ENCODE assay signal across 26 cellular contexts in genomic region chr2:46018773-46019593, GRCh38.
A peak's percentile ranks its signal among the peaks of the same experiment; 100 is the strongest.
DNase-seq lines count a peak whose midpoint lies in the region; ATAC-seq and TF ChIP-seq lines count a peak whose summit lies in the region.
"Had no signal": no experiment of that assay in that cellular context is flagged by ENCODE, and none has a peak within 500 bp of the region (broad histone marks: within the 10 kb centered on the region; RNA-seq: fewer than 3 reads in every experiment).

No MANE protein-coding gene starts in this region.

- peak; percentile 25; the same call in 1 of the 2 replicates for TF ChIP-seq CTCF in WERI-Rb-1 (IDR thresholded peaks at IDR 0.05; ENCODE audit: low read depth, low read length)
- peak; percentile 52 for TF ChIP-seq CTCF in endodermal cell (conservative IDR thresholded peaks at IDR 0.05)

- H3K27me3 ChIP-seq in WERI-Rb-1 (ENCODE audit: insufficient read depth, low read depth, severe bottlenecking) (no peaks in the 10 kb centered on the region), endodermal cell (ENCODE audit: control insufficient read depth, insufficient read depth, low read length, poor library complexity, severe bottlenecking) (no peaks in the 10 kb centered on the region)
- no peaks in the 10 kb centered on the region for H3K27me3 ChIP-seq in naive thymus-derived CD4-positive, alpha-beta T cell (ENCODE audit: control insufficient read depth in 2 of 2, insufficient read depth in 2 of 2, low read length in 2 of 2)
- H3K27me3 ChIP-seq: esophagus squamous epithelium, hepatocyte, left lung, vagina had no signal

- intact Hi-C loops in naive thymus-derived CD4-positive, alpha-beta T cell (cut with micrococcal nuclease) = no loop called here

- peaks cover 10% of the 10 kb centered on the region for H3K4me1 ChIP-seq in endodermal cell (ENCODE audit: control insufficient read depth, insufficient read depth, low read length)
- no peaks in the 10 kb centered on the region for H3K4me1 ChIP-seq in naive thymus-derived CD4-positive, alpha-beta T cell (ENCODE audit: control insufficient read depth in 2 of 2, insufficient read depth in 2 of 2, low read length in 2 of 2)
- H3K4me1 ChIP-seq: vagina had no signal

- H3K9ac ChIP-seq in endodermal cell (ENCODE audit: extremely low read depth, low read length, poor library complexity, severe bottlenecking) = no peak overlapping the region

- H3K9me3 Mint-ChIP-seq in activated CD4-positive, alpha-beta T cell treated with anti-CD3 and anti-CD28 coated beads, Interleukin-2, amount 10 ng/mL, durations not matched to agents 7 days and 5 days = peaks cover 6% of the 10 kb centered on the region
- peaks cover 19% of the 10 kb centered on the region for H3K9me3 Mint-ChIP-seq in endodermal cell
- H3K9me3 Mint-ChIP-seq in naive thymus-derived CD4-positive, alpha-beta T cell = peaks cover 0 to 3% (median 0%) of the 10 kb centered on the region in 11 donors
- H3K9me3 Mint-ChIP-seq: immature natural killer cell; naive thymus-derived CD8-positive, alpha-beta T cell had no signal

- no peaks in the 10 kb centered on the region for H3K36me3 ChIP-seq in WERI-Rb-1
- no peaks in the 10 kb centered on the region for H3K36me3 ChIP-seq in endodermal cell (ENCODE audit: control insufficient read depth, insufficient read depth, low read length)
- no peaks in the 10 kb centered on the region for H3K36me3 ChIP-seq in naive thymus-derived CD4-positive, alpha-beta T cell (ENCODE audit: control insufficient read depth in 2 of 3, insufficient read depth in 3 of 3, low read length in 3 of 3)
- H3K36me3 ChIP-seq: vagina had no signal

- H3K4me1 Mint-ChIP-seq in activated CD4-positive, alpha-beta T cell treated with anti-CD3 and anti-CD28 coated beads, Interleukin-2, amount 10 ng/mL, durations not matched to agents 7 days and 5 days = peaks cover 41% of the 10 kb centered on the region
- peaks cover 30% of the 10 kb centered on the region for H3K4me1 Mint-ChIP-seq in endodermal cell
- H3K4me1 Mint-ChIP-seq in naive thymus-derived CD4-positive, alpha-beta T cell = peaks cover 0 to 57% (median 0%) of the 10 kb centered on the region in 7 donors
- H3K4me1 Mint-ChIP-seq: immature natural killer cell; naive thymus-derived CD8-positive, alpha-beta T cell had no signal

- no peak overlapping the region for H3K4me3 Mint-ChIP-seq in activated CD4-positive, alpha-beta T cell treated with anti-CD3 and anti-CD28 coated beads, Interleukin-2, amount 10 ng/mL, durations not matched to agents 7 days and 5 days
- H3K4me3 Mint-ChIP-seq in endodermal cell = no peak overlapping the region
- peak overlapping the region in 1 of 10 donors; percentile 50 for H3K4me3 Mint-ChIP-seq in naive thymus-derived CD4-positive, alpha-beta T cell
- H3K4me3 Mint-ChIP-seq: immature natural killer cell; naive thymus-derived CD8-positive, alpha-beta T cell had no signal

- DNase-seq in activated CD4-positive, alpha-beta T cell treated with anti-CD3 and anti-CD28 coated beads, Interleukin-2, amount 10 ng/mL, durations not matched to agents 7 days and 5 days = no peak
- DNase-seq in activated CD4-positive, alpha-beta T cell treated with anti-CD3 and anti-CD28 coated beads, Interleukin-2, amount 50 U/mL, for 48 hours = no peak
- peak; percentile 24 for DNase-seq in Ammon's horn (ENCODE audit: low spot score)
- no peak for DNase-seq in WERI-Rb-1
- DNase-seq in endodermal cell = no peak
- DNase-seq in MV-4-11 (lab: John Stamatoyannopoulos, UW) = no peak
- no peak for DNase-seq in naive thymus-derived CD4-positive, alpha-beta T cell
- DNase-seq: activated CD4-positive, alpha-beta T cell treated with anti-CD3 and anti-CD28 coated beads for 1 hour; activated naive CD4-positive, alpha-beta T cell treated with anti-CD3 and anti-CD28 coated beads, Interleukin-2, amount 50 U/mL, for 16 hours; aorta; DMS79 treated with DMSO at 0.1 percent for 48 hours; esophagus squamous epithelium; GOT3; immature natural killer cell; left lung; naive thymus-derived CD8-positive, alpha-beta T cell; NCI-H2029 treated with DMSO at 0.1 percent for 48 hours; NCI-H2227 treated with DMSO at 0.1 percent for 48 hours; NCI-H82; OCI-M1; stimulated activated CD4-positive, alpha-beta T cell treated with anti-CD3 and anti-CD28 coated beads, Interleukin-12 subunit alpha, Interleukin-12 subunit beta, amount 100 ng/mL, for 4 hours; stimulated activated CD4-positive, alpha-beta T cell treated with anti-CD3 and anti-CD28 coated beads, Interleukin-4, amount 100 ng/mL, for 24 hours; stimulated activated naive CD4-positive, alpha-beta T cell had no signal

- H3K4me3 ChIP-seq in WERI-Rb-1 (ENCODE audit: low read depth, low read length) (no peak overlapping the region), endodermal cell (ENCODE audit: low read length) (no peak overlapping the region)
- no peak overlapping the region for H3K4me3 ChIP-seq in naive thymus-derived CD4-positive, alpha-beta T cell (ENCODE audit: low read length)
- H3K4me3 ChIP-seq: esophagus squamous epithelium, hepatocyte, left lung, vagina had no signal

- CTCF ChIA-PET in activated CD4-positive, alpha-beta T cell treated with anti-CD3 and anti-CD28 coated beads, Interleukin-2, amount 10 ng/mL, durations not matched to agents 7 days and 5 days (lab: Charles Lee) = interaction anchor here (0.8 to 3.1 kb wide), 7 partner anchors 8 to 199 kb away, joined by 3 to 18 read pairs (median 4); no protein-coding TSS in a partner anchor
- CTCF ChIA-PET in naive thymus-derived CD4-positive, alpha-beta T cell (lab: Charles Lee) = no interaction called here

- H3K27ac Mint-ChIP-seq in activated CD4-positive, alpha-beta T cell treated with anti-CD3 and anti-CD28 coated beads, Interleukin-2, amount 10 ng/mL, durations not matched to agents 7 days and 5 days = peak overlapping the region; percentile 82
- no peak overlapping the region for H3K27ac Mint-ChIP-seq in endodermal cell
- H3K27ac Mint-ChIP-seq in naive thymus-derived CD4-positive, alpha-beta T cell = peak overlapping the region in 1 of 9 donors; percentile 60
- H3K27ac Mint-ChIP-seq: immature natural killer cell had no signal

- no peaks in the 10 kb centered on the region for H3K27me3 Mint-ChIP-seq in activated CD4-positive, alpha-beta T cell treated with anti-CD3 and anti-CD28 coated beads, Interleukin-2, amount 10 ng/mL, durations not matched to agents 7 days and 5 days
- H3K27me3 Mint-ChIP-seq in endodermal cell (ENCODE audit: insufficient read depth) = peaks cover 2% of the 10 kb centered on the region
- no peaks in the 10 kb centered on the region for H3K27me3 Mint-ChIP-seq in naive thymus-derived CD4-positive, alpha-beta T cell
- H3K27me3 Mint-ChIP-seq: naive thymus-derived CD8-positive, alpha-beta T cell had no signal

- POLR2A ChIA-PET in activated CD4-positive, alpha-beta T cell treated with anti-CD3 and anti-CD28 coated beads, Interleukin-2, amount 10 ng/mL, durations not matched to agents 7 days and 5 days (lab: Charles Lee) = no interaction called here
- POLR2A ChIA-PET in naive thymus-derived CD4-positive, alpha-beta T cell (lab: Charles Lee) = no interaction called here

- ATAC-seq in GM19328 (IDR thresholded peaks at IDR 0.05; ENCODE audit: unreplicated experiment) = no peak
- ATAC-seq in naive thymus-derived CD4-positive, alpha-beta T cell = no peak
- ATAC-seq: left lung; naive thymus-derived CD8-positive, alpha-beta T cell had no signal

- H3K36me3 Mint-ChIP-seq in activated CD4-positive, alpha-beta T cell treated with anti-CD3 and anti-CD28 coated beads, Interleukin-2, amount 10 ng/mL, durations not matched to agents 7 days and 5 days (ENCODE audit: low read depth) = peaks cover 4% of the 10 kb centered on the region
- H3K36me3 Mint-ChIP-seq in endodermal cell (ENCODE audit: low read depth) = peaks cover 4% of the 10 kb centered on the region
- H3K36me3 Mint-ChIP-seq in naive thymus-derived CD4-positive, alpha-beta T cell = peaks cover 6 to 32% (median 11%) of the 10 kb centered on the region in 5 donors

- WGBS in endodermal cell (ENCODE audit: insufficient coverage in 1 of 2, insufficient read length in 1 of 2), 2 experiments = 92 to 96% methylated on average over 5 to 10 of the region's 10 CpGs

- no peaks in the 10 kb centered on the region for H3K9me3 ChIP-seq in WERI-Rb-1 (ENCODE audit: severe bottlenecking)
- peaks cover 9% of the 10 kb centered on the region for H3K9me3 ChIP-seq in endodermal cell (ENCODE audit: control insufficient read depth, low read length)
- H3K9me3 ChIP-seq in naive thymus-derived CD4-positive, alpha-beta T cell (ENCODE audit: control insufficient read depth in 2 of 3, low read length in 3 of 3) = no peaks in the 10 kb centered on the region
- H3K9me3 ChIP-seq: esophagus squamous epithelium, left lung, vagina had no signal

- H3K27ac ChIP-seq in WERI-Rb-1 (no peak overlapping the region), endodermal cell (ENCODE audit: low read depth, low read length) (no peak overlapping the region)
- H3K27ac ChIP-seq in naive thymus-derived CD4-positive, alpha-beta T cell (ENCODE audit: low read depth, low read length) = no peak overlapping the region
- H3K27ac ChIP-seq: esophagus squamous epithelium, hepatocyte, left lung, vagina had no signal
